ENCODE assay signal across 9 cellular contexts in the genomic region with DNA sequence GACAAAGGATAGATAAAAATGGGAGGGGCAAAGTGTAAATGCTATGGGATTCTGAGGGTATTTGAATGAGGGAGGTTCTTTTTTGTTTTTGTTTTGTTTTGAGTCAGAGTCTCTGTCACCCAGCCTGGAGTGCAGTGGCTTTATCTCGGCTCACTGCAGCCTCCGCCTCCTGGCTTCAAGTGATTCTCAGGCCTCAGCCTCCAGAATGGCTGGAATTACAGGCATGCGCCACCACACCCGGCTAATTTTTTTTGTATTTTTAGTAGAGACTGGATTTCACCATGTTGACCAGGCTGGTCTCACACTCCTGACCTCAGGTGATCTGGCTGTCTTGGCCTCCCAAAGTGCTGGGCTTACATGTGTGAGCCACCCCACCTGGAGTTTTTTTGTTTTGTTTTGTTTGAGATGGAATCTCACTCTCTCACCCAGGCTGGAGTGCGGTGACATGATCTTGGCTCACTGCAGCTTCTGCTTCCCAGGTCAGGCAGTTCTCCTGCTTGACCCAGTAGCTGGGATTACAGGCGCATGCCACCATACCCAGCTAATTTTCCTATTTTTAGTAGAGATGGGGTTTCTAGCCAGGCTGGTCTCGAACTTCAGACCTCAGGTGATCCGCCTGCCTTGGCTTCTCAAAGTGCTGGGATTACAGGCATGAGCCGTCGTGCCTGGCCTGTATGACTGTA. TPM values are rescaled to one million over a fixed set of nuclear protein-coding genes. Genes with fewer than 3 reads are reported as not detected.
DNase-seq lines count a peak whose midpoint lies in the region; ATAC-seq and TF ChIP-seq lines count a peak whose summit lies in the region.
"Had no signal": no experiment of that assay in that cellular context is flagged by ENCODE, and none has a peak within 500 bp of the region (broad histone marks: within the 10 kb centered on the region; RNA-seq: fewer than 3 reads in every experiment).

No MANE protein-coding gene starts in this region.

- intact Hi-C loops in ascending aorta (cut with DNase I) = no loop called here

- TF ChIP-seq CTCF in AG10803 (conservative IDR thresholded peaks at IDR 0.05; ENCODE audit: low read length) (no peak), ascending aorta (IDR thresholded peaks at IDR 0.05) (no peak), GM13976 (IDR thresholded peaks at IDR 0.05; ENCODE audit: borderline replicate concordance, control extremely low read depth, extremely low read depth, insufficient read depth, missing control alignments) (no peak)

- DNase-seq in AG10803 (ENCODE audit: low read depth) = peak; percentile 55
- no peak for DNase-seq in ascending aorta (ENCODE audit: low spot score in 2 of 2)
- no peak for DNase-seq in GM13976 (ENCODE audit: low spot score)
- DNase-seq: DMS79 treated with DMSO at 0.1 percent for 48 hours had no signal

- H3K9me3 ChIP-seq in ascending aorta (no peaks in the 10 kb centered on the region), mesodermal cell (ENCODE audit: control insufficient read depth, low read length) (no peaks in the 10 kb centered on the region)

- in situ Hi-C loops in GM13976 (cut with MboI; ENCODE audit: low sequenced_read_pairs, unreplicated experiment) = no loop called here

- WGBS in mesodermal cell (ENCODE audit: insufficient coverage in 2 of 2), 2 experiments = 86 to 87% methylated on average over 7 to 8 of the region's 10 CpGs

- H3K27me3 ChIP-seq in ascending aorta = no peaks in the 10 kb centered on the region

- no peak overlapping the region for H3K4me3 ChIP-seq in AG10803 (ENCODE audit: low read length)
- H3K4me3 ChIP-seq in ascending aorta = no peak overlapping the region
- no peak overlapping the region for H3K4me3 ChIP-seq in mesodermal cell (ENCODE audit: extremely low read depth, insufficient read depth, low read length, poor library complexity, severe bottlenecking)

- ATAC-seq in GM21360 (IDR thresholded peaks at IDR 0.05; ENCODE audit: unreplicated experiment) = peak; percentile 58
- no peak for ATAC-seq in GM19324 (IDR thresholded peaks at IDR 0.05; ENCODE audit: low FRiP score, unreplicated experiment)
- no peak for ATAC-seq in HG03378 (IDR thresholded peaks at IDR 0.05; ENCODE audit: unreplicated experiment)
- no peak for ATAC-seq in GM21447 (IDR thresholded peaks at IDR 0.05; ENCODE audit: unreplicated experiment)

- H3K4me1 ChIP-seq in ascending aorta (peaks cover 0 to 18% of the 10 kb centered on the region in 2 donors), mesodermal cell (ENCODE audit: control insufficient read depth, insufficient read depth, low read length, poor library complexity, severe bottlenecking) (no peaks in the 10 kb centered on the region)

- H3K27ac ChIP-seq in ascending aorta (peak overlapping the region; percentile 61 to 75), mesodermal cell (ENCODE audit: low read depth, low read length, severe bottlenecking) (peak overlapping the region; percentile 94)

- H3K36me3 ChIP-seq in ascending aorta (no peaks in the 10 kb centered on the region), mesodermal cell (ENCODE audit: control insufficient read depth, insufficient read depth, low read length) (peaks cover 38% of the 10 kb centered on the region)

RNA-seq across cellular contexts. Expression of a gene that starts 9.0 kb away (rescaled TPM):
- total RNA-seq in ascending aorta = 9.7 TPM
- polyA plus RNA-seq in mesodermal cell (2013, experiment 1 of 2) = 128 TPM
- 127 TPM for polyA plus RNA-seq in mesodermal cell (2013, experiment 2 of 2)
